ENCODE assay signal across 10 cellular contexts in the genomic region with DNA sequence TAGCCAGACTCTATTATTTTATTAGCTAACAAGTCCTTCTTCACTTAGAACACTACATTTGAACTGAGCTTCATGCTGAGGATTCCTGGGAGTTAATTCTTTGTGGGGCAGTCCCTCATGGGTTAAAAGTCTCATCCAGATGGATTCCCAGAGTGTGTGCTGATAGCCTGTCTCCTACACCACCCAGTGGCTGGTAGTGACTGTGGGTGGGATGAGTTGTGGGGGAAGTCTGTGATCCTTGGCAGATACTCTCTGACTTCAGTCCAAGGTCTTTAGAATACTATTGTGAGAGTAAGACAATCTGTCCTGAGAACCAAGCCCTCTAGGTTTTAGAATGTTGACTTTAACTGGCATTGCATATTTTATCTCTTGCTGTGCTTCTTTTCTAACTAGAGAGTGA. TPM values are rescaled to one million over a fixed set of nuclear protein-coding genes. Genes with fewer than 3 reads are reported as not detected.
DNase-seq lines count a peak whose midpoint lies in the region; ATAC-seq and TF ChIP-seq lines count a peak whose summit lies in the region.
"Had no signal": no experiment of that assay in that cellular context is flagged by ENCODE, and none has a peak within 500 bp of the region (broad histone marks: within the 10 kb centered on the region; RNA-seq: fewer than 3 reads in every experiment).

No MANE protein-coding gene starts in this region.

- H3K18ac ChIP-seq in neuronal stem cell (ENCODE audit: low read length): no peak overlapping the region

- H3K9me3 ChIP-seq in neural cell (ENCODE audit: low read length): no peaks in the 10 kb centered on the region
- no peaks in the 10 kb centered on the region for H3K9me3 ChIP-seq in lower lobe of right lung
- no peaks in the 10 kb centered on the region for H3K9me3 ChIP-seq in neuronal stem cell (replicated peaks in 1 of 2; ENCODE audit: control insufficient read depth in 2 of 2, insufficient read depth in 1 of 2, low read depth in 1 of 2, low read length in 2 of 2)

- H3K14ac ChIP-seq in neuronal stem cell (ENCODE audit: low read length): no peak overlapping the region

- H3K4ac ChIP-seq in neuronal stem cell (ENCODE audit: low read length): no peak overlapping the region

- H3K27ac Mint-ChIP-seq in Calu3 (ENCODE audit: unreplicated experiment): no peak overlapping the region
- H3K27ac Mint-ChIP-seq: activated CD4-positive, alpha-beta T cell treated with anti-CD3 and anti-CD28 coated beads, Interleukin-2, amount 10 ng/mL, durations not matched to agents 7 days and 5 days had no signal

- no peaks in the 10 kb centered on the region for H3K36me3 Mint-ChIP-seq in Calu3 (ENCODE audit: insufficient read depth, unreplicated experiment)

- TF ChIP-seq CTCF in neural cell (IDR thresholded peaks at IDR 0.05; ENCODE audit: poor library complexity, severe bottlenecking): no peak
- no peak for TF ChIP-seq CTCF in lower lobe of right lung (IDR thresholded peaks at IDR 0.05)
- no peak for TF ChIP-seq CTCF in Calu3 (IDR thresholded peaks at IDR 0.05; ENCODE audit: unreplicated experiment)

- H3K9ac ChIP-seq in neural cell (ENCODE audit: low read length): no peak overlapping the region
- no peak overlapping the region for H3K9ac ChIP-seq in neuronal stem cell (ENCODE audit: low read depth, low read length, poor library complexity)

- H3K4me3 Mint-ChIP-seq in Calu3 (ENCODE audit: low read depth, unreplicated experiment): no peak overlapping the region
- H3K4me3 Mint-ChIP-seq: activated CD4-positive, alpha-beta T cell treated with anti-CD3 and anti-CD28 coated beads, Interleukin-2, amount 10 ng/mL, durations not matched to agents 7 days and 5 days had no signal

- H4K91ac ChIP-seq in neuronal stem cell (ENCODE audit: low read depth, low read length, poor library complexity): no peak overlapping the region

- no peaks in the 10 kb centered on the region for H3K9me3 Mint-ChIP-seq in Calu3 (ENCODE audit: low read depth, unreplicated experiment)
- H3K9me3 Mint-ChIP-seq: activated CD4-positive, alpha-beta T cell treated with anti-CD3 and anti-CD28 coated beads, Interleukin-2, amount 10 ng/mL, durations not matched to agents 7 days and 5 days had no signal

- no peaks in the 10 kb centered on the region for H3F3A ChIP-seq in neural cell (ENCODE audit: insufficient read depth, low read length, poor library complexity, severe bottlenecking)

- H2AFZ ChIP-seq in neural cell (ENCODE audit: low read depth, low read length): no peak overlapping the region
- no peak overlapping the region for H2AFZ ChIP-seq in neuronal stem cell (ENCODE audit: low read length)

- H3K4me1 ChIP-seq in lower lobe of right lung (no peaks in the 10 kb centered on the region), neuronal stem cell (ENCODE audit: control insufficient read depth in 2 of 2, insufficient read depth in 1 of 2, low read depth in 1 of 2, low read length in 2 of 2) (peaks cover 20 to 21% of the 10 kb centered on the region in 2 donors)

- no peak overlapping the region for H2BK5ac ChIP-seq in neuronal stem cell (ENCODE audit: low read length)

- H3K36me3 ChIP-seq in neural cell (ENCODE audit: insufficient read depth, low read length) (peaks cover 4% of the 10 kb centered on the region), lower lobe of right lung (no peaks in the 10 kb centered on the region), neuronal stem cell (replicated peaks in 1 of 2; ENCODE audit: control insufficient read depth in 2 of 2, insufficient read depth in 2 of 2, low read length in 2 of 2) (no peaks in the 10 kb centered on the region)

- CTCF ChIA-PET in Calu3 (lab: Charles Lee): no interaction called here

- H3K4me2 ChIP-seq in neural cell (ENCODE audit: low read length): no peak overlapping the region
- H3K4me2 ChIP-seq in neuronal stem cell (ENCODE audit: insufficient read depth, low read length, poor library complexity, severe bottlenecking): no peak overlapping the region

- no peak overlapping the region for H2BK120ac ChIP-seq in neuronal stem cell (ENCODE audit: low read depth, low read length)

- no peaks in the 10 kb centered on the region for H3K9me2 ChIP-seq in neural cell (ENCODE audit: insufficient read depth, low read length)

- H2AK5ac ChIP-seq in neuronal stem cell (ENCODE audit: low read depth, low read length): no peak overlapping the region

- H3K27me3 Mint-ChIP-seq in Calu3 (ENCODE audit: unreplicated experiment): peaks cover 12% of the 10 kb centered on the region
- H3K27me3 Mint-ChIP-seq: activated CD4-positive, alpha-beta T cell treated with anti-CD3 and anti-CD28 coated beads, Interleukin-2, amount 10 ng/mL, durations not matched to agents 7 days and 5 days had no signal

- no TSS peak for BruUV-seq in Calu3 (replicated peaks; lab: Mats Ljungman, UMichigan)

- H3K4me1 Mint-ChIP-seq in Calu3 (ENCODE audit: low read depth, unreplicated experiment): no peaks in the 10 kb centered on the region
- H3K4me1 Mint-ChIP-seq: activated CD4-positive, alpha-beta T cell treated with anti-CD3 and anti-CD28 coated beads, Interleukin-2, amount 10 ng/mL, durations not matched to agents 7 days and 5 days had no signal

- H3K79me1 ChIP-seq in neuronal stem cell (ENCODE audit: low read depth, low read length): no peaks in the 10 kb centered on the region

- TF ChIP-seq RAD21 in neural cell (conservative IDR thresholded peaks at IDR 0.05): peak; percentile 13

- peaks cover 2% of the 10 kb centered on the region for H4K20me1 ChIP-seq in neural cell (ENCODE audit: insufficient read depth)

- no peak overlapping the region for H2BK15ac ChIP-seq in neuronal stem cell (ENCODE audit: low read length)

- H3K79me2 ChIP-seq in neural cell (replicated peaks; ENCODE audit: insufficient read depth, low read length): no peaks in the 10 kb centered on the region

- H3K4me3 ChIP-seq in neural cell (ENCODE audit: low read length) (no peak overlapping the region), lower lobe of right lung (no peak overlapping the region), neuronal stem cell (ENCODE audit: low read length in 2 of 2) (no peak overlapping the region)

- ATAC-seq in lower lobe of right lung: no peak
- no peak for ATAC-seq in HG03196 (IDR thresholded peaks at IDR 0.05; ENCODE audit: unreplicated experiment)

- no peaks in the 10 kb centered on the region for H3K27me3 ChIP-seq in neural cell (ENCODE audit: insufficient read depth, low read depth, low read length)
- no peaks in the 10 kb centered on the region for H3K27me3 ChIP-seq in lower lobe of right lung (ENCODE audit: low read depth)
- H3K27me3 ChIP-seq in neuronal stem cell (ENCODE audit: control insufficient read depth in 3 of 3, insufficient read depth in 3 of 3, low read depth in 1 of 3, low read length in 3 of 3): no peaks in the 10 kb centered on the region

- no peak overlapping the region for H3K23ac ChIP-seq in neuronal stem cell (ENCODE audit: low read depth, low read length, poor library complexity)

- TF ChIP-seq EP300 in neural cell (conservative IDR thresholded peaks at IDR 0.05; ENCODE audit: poor library complexity, severe bottlenecking): no peak

- intact Hi-C loops in lower lobe of right lung (cut with DNase I): no loop called here
- intact Hi-C loops in Calu3 (cut with micrococcal nuclease; ENCODE audit: unreplicated experiment): no loop called here

- DNase-seq in COLO829 (ENCODE audit: low spot score): peak; percentile 40
- DNase-seq in RPMI7951 (ENCODE audit: low read depth): peak; percentile 13
- DNase-seq in fibroblast of peridontal ligament (ENCODE audit: extremely low read depth): peak; percentile 52
- no peak for DNase-seq in lower lobe of right lung
- DNase-seq in neuronal stem cell (ENCODE audit: low spot score): no peak
- no peak for DNase-seq in Calu3
- DNase-seq: activated CD4-positive, alpha-beta T cell treated with anti-CD3 and anti-CD28 coated beads, Interleukin-2, amount 10 ng/mL, durations not matched to agents 7 days and 5 days; NCI-H1694 had no signal

- no peak overlapping the region for H4K8ac ChIP-seq in neuronal stem cell (ENCODE audit: low read depth, low read length)

- H2BK12ac ChIP-seq in neuronal stem cell (ENCODE audit: low read length): no peak overlapping the region

- H3K27ac ChIP-seq in neural cell (ENCODE audit: low read length): no peak overlapping the region
- no peak overlapping the region for H3K27ac ChIP-seq in lower lobe of right lung
- no peak overlapping the region for H3K27ac ChIP-seq in neuronal stem cell (replicated peaks; ENCODE audit: low read length)

TF ChIP-seq in neural cell, 6 proteins besides CTCF, POLR2A, EP300 and RAD21:
- no peak for TF ChIP-seq MXI1 (conservative IDR thresholded peaks at IDR 0.05; ENCODE audit: poor library complexity, severe bottlenecking)

RNA-seq across cellular contexts. Expression of gene AKAP6, which starts 37.2 kb away (rescaled TPM):
- total RNA-seq in RPMI7951 (2014; rRNA removed; shearing (Covaris generic)): 1.6 and 3.0 TPM in 2 replicates
- 15.8 and 22.8 TPM in 2 replicates for polyA plus RNA-seq in neural cell
- 270 and 365 TPM in 2 replicates for polyA minus RNA-seq in neural cell
- total RNA-seq in lower lobe of right lung (8.6 TPM), Calu3 (2022) (2.2 and 2.8 TPM in 2 replicates)
- polyA plus RNA-seq in neuronal stem cell (2013, experiment 1 of 2): 2.9 TPM
- polyA plus RNA-seq in neuronal stem cell (2013, experiment 2 of 2): 3.1 TPM

Comparison
In these comparisons a context has a peak if more than half of its experiments do, and no peak if none do; other contexts are left out.
1. DNase-seq: peak in COLO829 (single experiment), RPMI7951 (single experiment) and fibroblast of peridontal ligament (single experiment); none in lower lobe of right lung (single experiment), neuronal stem cell (single experiment) and Calu3 (single experiment).